Comparison of ENCODE assay signal across 2 cellular contexts in genomic region chr10:5961405-5962100, GRCh38.
TF ChIP-seq lines count a peak whose summit lies in the region.

No MANE protein-coding gene starts in this region.

TF ChIP-seq in HepG2, 621 proteins besides CTCF, POLR2A, EP300 and RAD21:
- TF ChIP-seq XRCC5 (optimal IDR thresholded peaks at IDR 0.05; ENCODE audit: low read length) (no peak), ZNF879 (CRISPR knock-in tag; IDR thresholded peaks at IDR 0.05) (no peak), ZNF546 (CRISPR knock-in tag; conservative IDR thresholded peaks at IDR 0.05) (no peak), ZNF770 (CRISPR knock-in tag; IDR thresholded peaks at IDR 0.05) (no peak), ZNF639 (CRISPR knock-in tag; conservative IDR thresholded peaks at IDR 0.05) (no peak), EHMT2 (IDR thresholded peaks at IDR 0.05; ENCODE audit: borderline replicate concordance, low read depth, low read length) (no peak)

TF ChIP-seq in H1, 55 proteins besides CTCF, POLR2A, EP300 and RAD21:
- no peak for TF ChIP-seq JUN (IDR thresholded peaks at IDR 0.05; ENCODE audit: low read depth, low read length)
- TF ChIP-seq SP2 (IDR thresholded peaks at IDR 0.05; ENCODE audit: low read length) = no peak
